Comparison of ENCODE assay signal across 23 cellular contexts in genomic region chr3:144049374-144049773, GRCh38.
A peak's percentile ranks its signal among the peaks of the same experiment; 100 is the strongest.
DNase-seq lines count a peak whose midpoint lies in the region; ATAC-seq, FAIRE-seq and TF ChIP-seq lines count a peak whose summit lies in the region.
"Had no signal": no experiment of that assay in that cellular context is flagged by ENCODE, and none has a peak within 500 bp of the region (broad histone marks: within the 10 kb centered on the region; RNA-seq: fewer than 3 reads in every experiment).

No MANE protein-coding gene starts in this region.

- BruUV-seq in HepG2 (replicated peaks; lab: Mats Ljungman, UMichigan), result no TSS peak
- BruUV-seq in K562 (replicated peaks; lab: Mats Ljungman, UMichigan), result no TSS peak

- H3K9ac ChIP-seq in HepG2 (ENCODE audit: insufficient read depth, low read depth, low read length), result no peak overlapping the region
- H3K9ac ChIP-seq in K562 (ENCODE audit: insufficient read depth in 1 of 2, low read depth in 2 of 2, low read length in 2 of 2), result no peak overlapping the region
- H3K9ac ChIP-seq: BLaER1 treated with 17β-estradiol and CSF1 and Interleukin-3, amounts not matched to agents 10 nM and 100 nM had no signal

- no peaks in the 10 kb centered on the region for H3K9me1 ChIP-seq in K562 (ENCODE audit: control insufficient read depth, insufficient read depth, low read length)

- H2AFZ ChIP-seq in HepG2 (ENCODE audit: low read length) (no peak overlapping the region), K562 (ENCODE audit: low read depth, low read length) (0 out of 2 replicates have a peak overlapping the region, but pooled peaks have one; percentile 39)

- no peak for DNase-seq in HepG2 (ENCODE audit: low spot score)
- no peak for DNase-seq in right lobe of liver
- no peak for DNase-seq in K562 (ENCODE audit: extremely low read depth in 1 of 4, low spot score in 3 of 4)
- DNase-seq: AML-193; Caco-2; Calu3; CD4-positive, alpha-beta T cell; CD8-positive, alpha-beta T cell; DMS53; DMS79; DND-41; EL; GDM1 had no signal

- H3K4me1 ChIP-seq in HepG2 (ENCODE audit: insufficient read depth, low read length), result no peaks in the 10 kb centered on the region
- H3K4me1 ChIP-seq in right lobe of liver, result no peaks in the 10 kb centered on the region
- H3K4me1 ChIP-seq in K562 (replicated peaks in 1 of 2; ENCODE audit: control insufficient read depth in 2 of 2, insufficient read depth in 2 of 2, low read length in 2 of 2), result no peaks in the 10 kb centered on the region
- H3K4me1 ChIP-seq: A549; BLaER1 treated with 17β-estradiol and CSF1 and Interleukin-3, amounts not matched to agents 10 nM and 100 nM; Caco-2 had no signal

- H4K20me1 ChIP-seq in HepG2 (ENCODE audit: insufficient read depth, low read length), result no peaks in the 10 kb centered on the region
- H4K20me1 ChIP-seq in K562 (replicated peaks; ENCODE audit: control insufficient read depth, insufficient read depth, low read length), result no peaks in the 10 kb centered on the region
- H4K20me1 ChIP-seq: BLaER1 treated with 17β-estradiol and CSF1 and Interleukin-3, amounts not matched to agents 10 nM and 100 nM had no signal

- FAIRE-seq in HepG2 (lab: Jason Lieb, UNC) (no peak), K562 (lab: Jason Lieb, UNC) (no peak)
- FAIRE-seq: A549, D721Med, GM12878, GM12892, GM18507 had no signal

- intact Hi-C loops in HepG2 (cut with micrococcal nuclease; ENCODE audit: unreplicated experiment), result no loop called here
- intact Hi-C loops in right lobe of liver (cut with DNase I), result no loop called here
- intact Hi-C loops in K562 (cut with micrococcal nuclease), result no loop called here

- TF ChIP-seq RAD21 in HepG2 (CRISPR knock-in tag; IDR thresholded peaks at IDR 0.05) (no peak), K562 (CRISPR knock-in tag; conservative IDR thresholded peaks at IDR 0.05 in 1 of 2, IDR thresholded peaks at IDR 0.05 in 1 of 2) (no peak)

- WGBS in HepG2 (ENCODE audit: low lambda C conversion rate), result 14% methylated on average over 5 of the region's 5 CpGs
- 88% methylated on average over 5 of the region's 5 CpGs for WGBS in right lobe of liver (ENCODE audit: insufficient coverage, low coverage, low lambda C conversion rate, missing lambda C conversion rate)
- 4% methylated on average over 5 of the region's 5 CpGs for WGBS in K562 (ENCODE audit: insufficient coverage, low coverage, missing lambda C conversion rate)

- no peaks in the 10 kb centered on the region for H3K36me3 ChIP-seq in HepG2 (replicated peaks in 1 of 2; ENCODE audit: control insufficient read depth in 1 of 2, insufficient read depth in 2 of 2, low read length in 2 of 2)
- no peaks in the 10 kb centered on the region for H3K36me3 ChIP-seq in right lobe of liver
- H3K36me3 ChIP-seq in K562 (ENCODE audit: control insufficient read depth, insufficient read depth, low read length), result no peaks in the 10 kb centered on the region
- H3K36me3 ChIP-seq: BLaER1 treated with 17β-estradiol and CSF1 and Interleukin-3, amounts not matched to agents 10 nM and 100 nM had no signal

- TF ChIP-seq CTCF in HepG2 (CRISPR knock-in tag; IDR thresholded peaks at IDR 0.05) (no peak), right lobe of liver (IDR thresholded peaks at IDR 0.05) (no peak), K562 (IDR thresholded peaks at IDR 0.05 in 2 of 3, conservative IDR thresholded peaks at IDR 0.05 in 1 of 3; ENCODE audit: insufficient read depth in 2 of 3, low read depth in 1 of 3, low read length in 3 of 3) (no peak)

- CTCF ChIA-PET in HepG2 (lab: Yijun Ruan, JAX; ENCODE audit: low intra/inter-chr PET ratio, low total read pairs), result no interaction called here
- CTCF ChIA-PET in K562 (lab: Yijun Ruan, JAX; ENCODE audit: low intra/inter-chr PET ratio), result no interaction called here

- H3K27me3 ChIP-seq in HepG2 (ENCODE audit: control insufficient read depth in 1 of 2, insufficient read depth in 2 of 2, low read length in 2 of 2) (no peaks in the 10 kb centered on the region), right lobe of liver (no peaks in the 10 kb centered on the region), K562 (ENCODE audit: control insufficient read depth in 2 of 2, insufficient read depth in 2 of 2, low read length in 2 of 2) (no peaks in the 10 kb centered on the region)
- H3K27me3 ChIP-seq: BLaER1 treated with 17β-estradiol and CSF1 and Interleukin-3, amounts not matched to agents 10 nM and 100 nM had no signal

- POLR2A ChIA-PET in HepG2 (lab: Yijun Ruan, JAX), result no interaction called here
- POLR2A ChIA-PET in K562 (lab: Yijun Ruan, JAX), result no interaction called here

- TF ChIP-seq POLR2A in HepG2 (IDR thresholded peaks at IDR 0.05; ENCODE audit: insufficient read depth in 1 of 2, low read depth in 2 of 2, low read length in 2 of 2) (no peak), right lobe of liver (IDR thresholded peaks at IDR 0.05) (no peak), K562 (conservative IDR thresholded peaks at IDR 0.05) (no peak)

- H3K4me2 ChIP-seq in HepG2 (ENCODE audit: low read depth, low read length), result no peak overlapping the region
- no peak overlapping the region for H3K4me2 ChIP-seq in K562 (ENCODE audit: insufficient read depth, low read length)
- H3K4me2 ChIP-seq: A549; BLaER1 treated with 17β-estradiol and CSF1 and Interleukin-3, amounts not matched to agents 10 nM and 100 nM had no signal

- H3K79me2 ChIP-seq in HepG2 (ENCODE audit: insufficient read depth, low read length) (no peaks in the 10 kb centered on the region), K562 (ENCODE audit: control insufficient read depth, insufficient read depth, low read length) (no peaks in the 10 kb centered on the region)

- in situ Hi-C loops in HepG2 (cut with HindIII; ENCODE audit: extremely low pct_ligation_motif_present, low pct_unique_long_range_greater_than_20kb), result no loop called here
- in situ Hi-C loops in K562 (cut with MboI), result no loop called here

- no peak overlapping the region for H3K27ac ChIP-seq in HepG2 (ENCODE audit: extremely low read length, insufficient read depth, low read length)
- no peak overlapping the region for H3K27ac ChIP-seq in right lobe of liver
- no peak overlapping the region for H3K27ac ChIP-seq in K562 (ENCODE audit: extremely low read depth, low read depth, low read length)
- H3K27ac ChIP-seq: 22Rv1; A549; BLaER1 treated with 17β-estradiol and CSF1 and Interleukin-3, amounts not matched to agents 10 nM and 100 nM; C4-2B had no signal

- TF ChIP-seq EP300 in HepG2 (IDR thresholded peaks at IDR 0.05; ENCODE audit: low read depth in 2 of 2, low read length in 2 of 2) (no peak), HepG2 (CRISPR knock-in tag; IDR thresholded peaks at IDR 0.05; ENCODE audit: borderline replicate concordance) (no peak), K562 (IDR thresholded peaks at IDR 0.05; ENCODE audit: low read length) (no peak)

- H3K4me3 ChIP-seq in HepG2 (replicated peaks in 1 of 3; ENCODE audit: insufficient read depth in 1 of 3, low read depth in 2 of 3, low read length in 3 of 3) (no peak overlapping the region), right lobe of liver (no peak overlapping the region), K562 (no peak overlapping the region)
- H3K4me3 ChIP-seq: A549; BLaER1 treated with 17β-estradiol and CSF1 and Interleukin-3, amounts not matched to agents 10 nM and 100 nM; GM12878 had no signal

- ATAC-seq in HepG2, result peak; percentile 44; the same call in 2 of the 3 replicates
- ATAC-seq in right lobe of liver, result no peak
- ATAC-seq in K562, result peak; percentile 61
- ATAC-seq in HG03159 (IDR thresholded peaks at IDR 0.05; ENCODE audit: unreplicated experiment), result no peak
- no peak for ATAC-seq in HG03025 (IDR thresholded peaks at IDR 0.05; ENCODE audit: low FRiP score, unreplicated experiment)
- ATAC-seq: A549; CD8-positive, alpha-beta T cell; GM12878 had no signal

- no peaks in the 10 kb centered on the region for H3K9me3 ChIP-seq in HepG2 (ENCODE audit: low read length)
- H3K9me3 ChIP-seq in right lobe of liver, result no peaks in the 10 kb centered on the region
- no peaks in the 10 kb centered on the region for H3K9me3 ChIP-seq in K562 (replicated peaks; ENCODE audit: control insufficient read depth, insufficient read depth, low read depth, low read length)
- H3K9me3 ChIP-seq: A549; BLaER1 treated with 17β-estradiol and CSF1 and Interleukin-3, amounts not matched to agents 10 nM and 100 nM; Caco-2 had no signal

TF ChIP-seq in HepG2, 621 proteins besides CTCF, POLR2A, EP300 and RAD21:
- TF ChIP-seq ZNF7 (CRISPR knock-in tag; IDR thresholded peaks at IDR 0.05) (0 out of 2 replicates have a peak, but pooled peaks have one; percentile 30), HNF1B (CRISPR knock-in tag; IDR thresholded peaks at IDR 0.05) (no peak)

TF ChIP-seq in K562, 482 proteins besides CTCF, POLR2A, EP300 and RAD21 (continues in another document):
- TF ChIP-seq ZNF695 (CRISPR knock-in tag; IDR thresholded peaks at IDR 0.05), result no peak
- no peak for TF ChIP-seq ARID3B (CRISPR knock-in tag; IDR thresholded peaks at IDR 0.05; ENCODE audit: borderline replicate concordance)
- TF ChIP-seq RBM14 (IDR thresholded peaks at IDR 0.05; ENCODE audit: borderline replicate concordance, insufficient read depth, low read depth, low read length), result no peak
- TF ChIP-seq ZNF76 (CRISPR knock-in tag; IDR thresholded peaks at IDR 0.05; ENCODE audit: borderline replicate concordance), result no peak
- no peak for TF ChIP-seq CBX1 (IDR thresholded peaks at IDR 0.05; ENCODE audit: low read depth)
- TF ChIP-seq KAT7 (CRISPR knock-in tag; IDR thresholded peaks at IDR 0.05; ENCODE audit: borderline replicate concordance), result no peak

Comparison
In these comparisons a context has a peak if more than half of its experiments do, and no peak if none do; other contexts are left out.
1. ATAC-seq: peak in HepG2 (single experiment) and K562 (single experiment); none in right lobe of liver (0 of 4), HG03159 (single experiment) and HG03025 (single experiment).